In genomic region chr10:73614711-73615110, GRCh38 we compare ENCODE assay signal across 24 cellular contexts. TPM values are rescaled to one million over a fixed set of nuclear protein-coding genes. Genes with fewer than 3 reads are reported as not detected.
A peak's percentile ranks its signal among the peaks of the same experiment; 100 is the strongest.
DNase-seq lines count a peak whose midpoint lies in the region; ATAC-seq, FAIRE-seq and TF ChIP-seq lines count a peak whose summit lies in the region.
"Had no signal": no experiment of that assay in that cellular context is flagged by ENCODE, and none has a peak within 500 bp of the region (broad histone marks: within the 10 kb centered on the region; RNA-seq: fewer than 3 reads in every experiment).

No MANE protein-coding gene starts in this region.

- H3K36me3 ChIP-seq in HepG2 (replicated peaks in 1 of 2; ENCODE audit: control insufficient read depth in 1 of 2, insufficient read depth in 2 of 2, low read length in 2 of 2), result no peaks in the 10 kb centered on the region; a peak in 1 of 5 replicates
- H3K36me3 ChIP-seq in right lobe of liver, result no peaks in the 10 kb centered on the region
- no peaks in the 10 kb centered on the region for H3K36me3 ChIP-seq in IMR-90 (ENCODE audit: control insufficient read depth, insufficient read depth, low read length)
- H3K36me3 ChIP-seq in K562 (ENCODE audit: control insufficient read depth, insufficient read depth, low read length), result no peaks in the 10 kb centered on the region
- H3K36me3 ChIP-seq: BE2C, BLaER1 had no signal

- no peak overlapping the region for H2AK5ac ChIP-seq in IMR-90 (ENCODE audit: low read depth, low read length)

- H3K27ac ChIP-seq in HepG2 (ENCODE audit: extremely low read length, insufficient read depth, low read length) (no peak overlapping the region), right lobe of liver (no peak overlapping the region), IMR-90 (ENCODE audit: insufficient read depth, low read length) (no peak overlapping the region), K562 (ENCODE audit: extremely low read depth, low read depth, low read length) (no peak overlapping the region)
- H3K27ac ChIP-seq: 22Rv1, A549, BLaER1 had no signal

- no peak overlapping the region for H2BK20ac ChIP-seq in IMR-90 (ENCODE audit: low read depth, low read length)

- ATAC-seq in HepG2 (no peak), right lobe of liver (no peak), IMR-90 (ENCODE audit: low read depth) (no peak), K562 (no peak; the same call in 2 of the 3 replicates), HG02642 (IDR thresholded peaks at IDR 0.05; ENCODE audit: poor library complexity, unreplicated experiment) (no peak), HG03039 (IDR thresholded peaks at IDR 0.05; ENCODE audit: unreplicated experiment) (no peak)
- ATAC-seq: A549; CD8-positive, alpha-beta T cell had no signal

- no peak for FAIRE-seq in HepG2 (lab: Jason Lieb, UNC)
- no peak for FAIRE-seq in K562 (lab: Jason Lieb, UNC)
- FAIRE-seq: A549, D721Med, G401.6, GM12891, GM19239 had no signal

- dilution Hi-C loops in IMR-90 (cut with HindIII; ENCODE audit: low sequenced_read_pairs, unreplicated experiment), result no loop called here

- CTCF ChIA-PET in HepG2 (lab: Yijun Ruan, JAX; ENCODE audit: low intra/inter-chr PET ratio, low total read pairs) (no interaction called here), IMR-90 (lab: Yijun Ruan, JAX) (no interaction called here), K562 (lab: Yijun Ruan, JAX; ENCODE audit: low intra/inter-chr PET ratio) (no interaction called here)

- H3K9me3 ChIP-seq in HepG2 (ENCODE audit: low read length) (no peaks in the 10 kb centered on the region), right lobe of liver (no peaks in the 10 kb centered on the region), IMR-90 (ENCODE audit: control insufficient read depth, insufficient read depth, low read length) (no peaks in the 10 kb centered on the region), K562 (replicated peaks; ENCODE audit: control insufficient read depth, insufficient read depth, low read depth, low read length) (no peaks in the 10 kb centered on the region)
- H3K9me3 ChIP-seq: A549, BE2C, BLaER1, Caco-2 had no signal

- H2BK120ac ChIP-seq in IMR-90 (ENCODE audit: low read depth, low read length), result no peak overlapping the region

- no TSS peak for BruUV-seq in HepG2 (replicated peaks; lab: Mats Ljungman, UMichigan)
- no TSS peak for BruUV-seq in IMR-90 (replicated peaks; lab: Mats Ljungman, UMichigan)
- no TSS peak for BruUV-seq in K562 (replicated peaks; lab: Mats Ljungman, UMichigan)

- H3K4me3 Mint-ChIP-seq in CD14-positive monocyte, result no peak overlapping the region
- H3K4me3 Mint-ChIP-seq: CD4-positive, alpha-beta T cell; CD8-positive, alpha-beta T cell had no signal

- no peak overlapping the region for H4K5ac ChIP-seq in IMR-90 (ENCODE audit: low read depth, low read length)

- no peak overlapping the region for H2BK15ac ChIP-seq in IMR-90 (ENCODE audit: low read depth, low read length)

- H3K4me1 ChIP-seq in HepG2 (ENCODE audit: insufficient read depth, low read length) (no peaks in the 10 kb centered on the region), right lobe of liver (no peaks in the 10 kb centered on the region), IMR-90 (ENCODE audit: control insufficient read depth, insufficient read depth, low read length) (no peaks in the 10 kb centered on the region), K562 (replicated peaks in 1 of 2; ENCODE audit: control insufficient read depth in 2 of 2, insufficient read depth in 2 of 2, low read length in 2 of 2) (no peaks in the 10 kb centered on the region; a peak in 1 of 5 replicates)
- H3K4me1 ChIP-seq: A549, BE2C, Caco-2 had no signal

- H3K4me2 ChIP-seq in HepG2 (ENCODE audit: low read depth, low read length) (no peak overlapping the region), IMR-90 (ENCODE audit: low read depth, low read length) (no peak overlapping the region), K562 (ENCODE audit: insufficient read depth, low read length) (no peak overlapping the region)
- H3K4me2 ChIP-seq: A549, BLaER1 had no signal

- no peak overlapping the region for H3K4me3 ChIP-seq in HepG2 (replicated peaks in 1 of 3; ENCODE audit: insufficient read depth in 1 of 3, low read depth in 2 of 3, low read length in 3 of 3)
- H3K4me3 ChIP-seq in right lobe of liver, result no peak overlapping the region
- H3K4me3 ChIP-seq in IMR-90 (ENCODE audit: insufficient read depth, low read depth, low read length), result no peak overlapping the region
- no peak overlapping the region for H3K4me3 ChIP-seq in K562
- H3K4me3 ChIP-seq: A549, BLaER1 had no signal

- H3K79me2 ChIP-seq in HepG2 (ENCODE audit: insufficient read depth, low read length) (peaks cover 1% of the 10 kb centered on the region), K562 (ENCODE audit: control insufficient read depth, insufficient read depth, low read length) (no peaks in the 10 kb centered on the region)

- H3K23ac ChIP-seq in IMR-90 (ENCODE audit: low read depth, low read length), result no peak overlapping the region

- no peak overlapping the region for H2AK9ac ChIP-seq in IMR-90 (replicated peaks; ENCODE audit: low read depth, low read length, poor library complexity)

- H3K9me3 Mint-ChIP-seq in CD14-positive monocyte, result peaks cover 0 to 1% (median 0%) of the 10 kb centered on the region in 7 donors
- H3K9me3 Mint-ChIP-seq: CD4-positive, alpha-beta T cell; CD8-positive, alpha-beta T cell had no signal

- H3K36me3 Mint-ChIP-seq in CD14-positive monocyte, result no peaks in the 10 kb centered on the region
- H3K36me3 Mint-ChIP-seq: CD8-positive, alpha-beta T cell had no signal

- H3K27me3 ChIP-seq in HepG2 (ENCODE audit: control insufficient read depth in 1 of 2, insufficient read depth in 2 of 2, low read length in 2 of 2) (no peaks in the 10 kb centered on the region), right lobe of liver (no peaks in the 10 kb centered on the region), IMR-90 (ENCODE audit: control insufficient read depth, insufficient read depth, low read length) (no peaks in the 10 kb centered on the region), K562 (ENCODE audit: control insufficient read depth in 2 of 2, insufficient read depth in 2 of 2, low read length in 2 of 2) (no peaks in the 10 kb centered on the region)
- H3K27me3 ChIP-seq: BE2C, BLaER1 had no signal

- no peak for TF ChIP-seq POLR2A in HepG2 (IDR thresholded peaks at IDR 0.05; ENCODE audit: insufficient read depth in 1 of 2, low read depth in 2 of 2, low read length in 2 of 2)
- no peak for TF ChIP-seq POLR2A in right lobe of liver (IDR thresholded peaks at IDR 0.05)
- TF ChIP-seq POLR2A in IMR-90 (IDR thresholded peaks at IDR 0.05; ENCODE audit: low read depth, low read length), result no peak
- TF ChIP-seq POLR2A in K562 (conservative IDR thresholded peaks at IDR 0.05), result no peak

- H3K4ac ChIP-seq in IMR-90 (ENCODE audit: low read depth, low read length), result no peak overlapping the region

- no peak overlapping the region for H2BK5ac ChIP-seq in IMR-90 (ENCODE audit: low read depth, low read length, poor library complexity, severe bottlenecking)

- H3K14ac ChIP-seq in IMR-90 (replicated peaks; ENCODE audit: low read depth, low read length), result no peak overlapping the region

- peaks cover 0 to 6% of the 10 kb centered on the region in 2 experiments; a peak in 1 of 4 replicates for H3K79me1 ChIP-seq in IMR-90 (ENCODE audit: low read depth in 1 of 2, low read length in 2 of 2)

- TF ChIP-seq RAD21 in HepG2 (CRISPR knock-in tag; IDR thresholded peaks at IDR 0.05) (no peak), IMR-90 (IDR thresholded peaks at IDR 0.05; ENCODE audit: low read length) (no peak), K562 (CRISPR knock-in tag; conservative IDR thresholded peaks at IDR 0.05 in 1 of 2, IDR thresholded peaks at IDR 0.05 in 1 of 2) (no peak)

- WGBS in HepG2 (ENCODE audit: low lambda C conversion rate), result 93% methylated on average over 3 of the region's 3 CpGs
- 92% methylated on average over 3 of the region's 3 CpGs for WGBS in right lobe of liver (ENCODE audit: insufficient coverage, low coverage, low lambda C conversion rate, missing lambda C conversion rate)
- no CpG with 5 or more reads among the region's 3 CpGs for WGBS in IMR-90 (ENCODE audit: extremely low coverage in 2 of 2, insufficient read length in 1 of 2), 2 experiments
- 59% methylated on average over 3 of the region's 3 CpGs for WGBS in K562 (ENCODE audit: insufficient coverage, low coverage, missing lambda C conversion rate)

- DNase-seq in HepG2 (ENCODE audit: low spot score) (no peak), right lobe of liver (no peak), IMR-90 (no peak), K562 (ENCODE audit: extremely low read depth in 1 of 4, low spot score in 3 of 4) (no peak), CD14-positive monocyte (ENCODE audit: low spot score) (no peak)
- DNase-seq: AML-193; BE2C; C1 segment of cervical spinal cord; Caco-2; Calu3; CD4-positive, alpha-beta T cell; CD8-positive, alpha-beta T cell; DMS79 treated with DMSO at 0.1 percent for 48 hours; GF-D8 had no signal

- no peaks in the 10 kb centered on the region for H3K4me1 Mint-ChIP-seq in CD14-positive monocyte

- POLR2A ChIA-PET in HepG2 (lab: Yijun Ruan, JAX), result no interaction called here
- POLR2A ChIA-PET in IMR-90 (lab: Charles Lee; ENCODE audit: unreplicated experiment), result interaction anchor here (0.6 kb wide), 1 partner anchor 15 kb away, joined by 3 read pairs; no protein-coding TSS in a partner anchor
- POLR2A ChIA-PET in K562 (lab: Yijun Ruan, JAX), result interaction anchor here (1.3 kb wide), 1 partner anchor 11 kb away, joined by 3 read pairs; no protein-coding TSS in a partner anchor

- in situ Hi-C loops in HepG2 (cut with HindIII; ENCODE audit: extremely low pct_ligation_motif_present, low pct_unique_long_range_greater_than_20kb), result no loop called here
- in situ Hi-C loops in IMR-90 (cut with MboI; ENCODE audit: low sequenced_read_pairs), result no loop called here
- in situ Hi-C loops in K562 (cut with MboI), result no loop called here

- no peak overlapping the region for H3K18ac ChIP-seq in IMR-90 (ENCODE audit: low read depth, low read length)

- no peak for TF ChIP-seq EP300 in HepG2 (IDR thresholded peaks at IDR 0.05; ENCODE audit: low read depth in 2 of 2, low read length in 2 of 2)
- no peak for TF ChIP-seq EP300 in HepG2 (CRISPR knock-in tag; IDR thresholded peaks at IDR 0.05; ENCODE audit: borderline replicate concordance)
- no peak for TF ChIP-seq EP300 in K562 (IDR thresholded peaks at IDR 0.05; ENCODE audit: low read length)

- H3K27me3 Mint-ChIP-seq in CD14-positive monocyte (ENCODE audit: low read depth in 3 of 3), result peaks cover 0 to 3% (median 0%) of the 10 kb centered on the region in 3 donors
- H3K27me3 Mint-ChIP-seq: CD4-positive, alpha-beta T cell had no signal

- intact Hi-C loops in HepG2 (cut with micrococcal nuclease; ENCODE audit: unreplicated experiment) (no loop called here), right lobe of liver (cut with DNase I) (no loop called here), IMR-90 (cut with micrococcal nuclease) (loop anchor here (5.0 kb wide), 1 partner anchor 62 kb away; no protein-coding TSS in a partner anchor), K562 (cut with micrococcal nuclease) (no loop called here), CD14-positive monocyte (cut with micrococcal nuclease) (no loop called here)

- H3K56ac ChIP-seq in IMR-90 (ENCODE audit: extremely low read depth, insufficient read depth, low read length), result no peak overlapping the region

- peak overlapping the region in 1 of 7 donors; percentile 18 for H3K27ac Mint-ChIP-seq in CD14-positive monocyte
- H3K27ac Mint-ChIP-seq: CD4-positive, alpha-beta T cell; CD8-positive, alpha-beta T cell had no signal

- no peaks in the 10 kb centered on the region; the same call in 1 of the 2 replicates for H3K9me1 ChIP-seq in IMR-90 (ENCODE audit: insufficient read depth, low read length)
- H3K9me1 ChIP-seq in K562 (ENCODE audit: control insufficient read depth, insufficient read depth, low read length), result no peaks in the 10 kb centered on the region

- no peak overlapping the region for H2AFZ ChIP-seq in HepG2 (ENCODE audit: low read length)
- no peak overlapping the region for H2AFZ ChIP-seq in IMR-90 (replicated peaks; ENCODE audit: low read length, poor library complexity)
- no peak overlapping the region for H2AFZ ChIP-seq in K562 (ENCODE audit: low read depth, low read length)

- TF ChIP-seq CTCF in HepG2 (CRISPR knock-in tag; IDR thresholded peaks at IDR 0.05), result no peak
- no peak for TF ChIP-seq CTCF in right lobe of liver (IDR thresholded peaks at IDR 0.05)
- no peak for TF ChIP-seq CTCF in IMR-90 (conservative IDR thresholded peaks at IDR 0.05; ENCODE audit: low read depth, low read length)
- no peak for TF ChIP-seq CTCF in K562 (IDR thresholded peaks at IDR 0.05 in 2 of 3, conservative IDR thresholded peaks at IDR 0.05 in 1 of 3; ENCODE audit: insufficient read depth in 2 of 3, low read depth in 1 of 3, low read length in 3 of 3)
- TF ChIP-seq CTCF in CD14-positive monocyte (IDR thresholded peaks at IDR 0.05), result no peak

- H4K8ac ChIP-seq in IMR-90 (ENCODE audit: low read depth in 2 of 2, low read length in 2 of 2), result no peak overlapping the region

- H3K9ac ChIP-seq in HepG2 (ENCODE audit: insufficient read depth, low read depth, low read length) (no peak overlapping the region), IMR-90 (ENCODE audit: low read depth, low read length) (no peak overlapping the region), K562 (ENCODE audit: insufficient read depth in 1 of 2, low read depth in 2 of 2, low read length in 2 of 2) (no peak overlapping the region)
- H3K9ac ChIP-seq: BLaER1 had no signal

- H4K20me1 ChIP-seq in HepG2 (ENCODE audit: insufficient read depth, low read length), result no peaks in the 10 kb centered on the region
- H4K20me1 ChIP-seq in IMR-90 (ENCODE audit: insufficient read depth, low read length), result no peaks in the 10 kb centered on the region
- H4K20me1 ChIP-seq in K562 (replicated peaks; ENCODE audit: control insufficient read depth, insufficient read depth, low read length), result no peaks in the 10 kb centered on the region
- H4K20me1 ChIP-seq: BLaER1 had no signal

- no peak overlapping the region for H4K91ac ChIP-seq in IMR-90 (ENCODE audit: insufficient read depth, low read depth, low read length)

RNA-seq across cellular contexts. Expression of gene USP54, which starts 23.6 kb away (rescaled TPM):
- total RNA-seq in HepG2 (2016; rRNA removed; fragmentation: Illumina TruSeq; extraction: Trizol) (18.1 and 20.2 TPM in 2 replicates), right lobe of liver (1 to 10 TPM; 1.5 to 5.7 (median 3.6) TPM), IMR-90 (2012; rRNA removed) (7.9 and 8.9 TPM in 2 replicates), K562 (2014; rRNA removed) (13.0 and 13.2 TPM in 2 replicates), K562 (2014; rRNA removed; fragmentation: Illumina TruSeq; extraction: Trizol) (19.5 and 19.9 TPM in 2 replicates), K562 (2015; rRNA removed; fragmentation: Illumina TruSeq; extraction: Trizol) (15.6 and 16.9 TPM in 2 replicates), K562 (2021) (19.6 and 20.7 TPM in 2 replicates)
- total RNA-seq in HepG2 (2016; cell fraction: cytosol; rRNA removed; fragmentation: Illumina TruSeq; extraction: Trizol; ENCODE audit: low read depth), result 11.3 and 14.3 TPM in 2 replicates
- total RNA-seq in HepG2 (2016; cell fraction: insoluble cytoplasmic fraction; rRNA removed; fragmentation: Illumina TruSeq; extraction: Trizol), result 17.6 and 24.1 TPM in 2 replicates
- total RNA-seq in HepG2 (2016; cell fraction: membrane; rRNA removed; fragmentation: Illumina TruSeq; extraction: Trizol), result 13.5 and 16.9 TPM in 2 replicates
- total RNA-seq in HepG2 (2016; cell fraction: nucleus; rRNA removed; fragmentation: Illumina TruSeq; extraction: Trizol), result 21.2 and 23.4 TPM in 2 replicates
- polyA plus RNA-seq in HepG2 (2011; rRNA removed) (16.1 and 25.0 TPM in 2 replicates), IMR-90 (2012; rRNA removed) (4.0 and 4.5 TPM in 2 replicates), K562 (2011; rRNA removed) (36.2 and 40.1 TPM in 2 replicates), K562 (2014; fragmentation: Illumina TruSeq; extraction: Trizol) (16.3 and 21.7 TPM in 2 replicates), K562 (2014; fragmentation: Nextera tagmentation; extraction: Ambion mirVana) (1 to 10 TPM; 3.8 to 7.6 TPM), K562 (2014; rRNA removed) (11.9 and 14.6 TPM in 2 replicates), CD14-positive monocyte (under 1 TPM; 0.28 to 0.55 TPM)
- polyA plus RNA-seq in HepG2 (2011; cell fraction: cytosol; rRNA removed), result 10.3 and 14.4 TPM in 2 replicates
- 15.2 and 17.5 TPM in 2 replicates for polyA plus RNA-seq in HepG2 (2011; cell fraction: nucleus; rRNA removed)
- 9.0 and 10.2 TPM in 2 replicates for polyA plus RNA-seq in HepG2 (2012)
- polyA plus RNA-seq in HepG2 (2016; cell fraction: cytosol; fragmentation: Illumina TruSeq; extraction: Trizol; ENCODE audit: low read depth), result 0.40 and 0.62 TPM in 2 replicates
- polyA plus RNA-seq in HepG2 (2016; cell fraction: insoluble cytoplasmic fraction; fragmentation: Illumina TruSeq; extraction: Trizol; ENCODE audit: low read depth), result 8.0 and 9.7 TPM in 2 replicates
- 1.5 and 2.1 TPM in 2 replicates for polyA plus RNA-seq in HepG2 (2016; cell fraction: membrane; fragmentation: Illumina TruSeq; extraction: Trizol; ENCODE audit: low read depth)
- polyA plus RNA-seq in HepG2 (2016; cell fraction: nucleus; fragmentation: Illumina TruSeq; extraction: Trizol; ENCODE audit: insufficient read depth, low read depth), result 18.9 and 21.0 TPM in 2 replicates
- polyA minus RNA-seq in HepG2 (2011; rRNA and poly(A)+ RNA removed; ENCODE audit: low replicate concordance), result 35.8 and 39.2 TPM in 2 replicates
- 9.8 and 12.8 TPM in 2 replicates for polyA minus RNA-seq in HepG2 (2011; cell fraction: cytosol; rRNA and poly(A)+ RNA removed)
- polyA minus RNA-seq in HepG2 (2011; cell fraction: nucleus; rRNA and poly(A)+ RNA removed), result 24.6 and 31.2 TPM in 2 replicates
- polyA plus RNA-seq in IMR-90 (2012; cell fraction: cytosol; rRNA removed), result 1.1 and 1.8 TPM in 2 replicates
- 4.1 and 7.2 TPM in 2 replicates for polyA plus RNA-seq in IMR-90 (2012; cell fraction: nucleus; rRNA removed; ENCODE audit: low replicate concordance)
- 64.6 and 91.8 TPM in 2 replicates for total RNA-seq in K562 (2011; cell fraction: chromatin; rRNA removed; ENCODE audit: low replicate concordance)
- total RNA-seq in K562 (2011; cell fraction: nucleolus; rRNA removed), result 38.7 and 42.4 TPM in 2 replicates
- total RNA-seq in K562 (2011; cell fraction: nucleoplasm; rRNA removed), result 39.0 and 42.2 TPM in 2 replicates
- 15.1 and 27.8 TPM in 2 replicates for polyA plus RNA-seq in K562 (2011; cell fraction: cytosol; rRNA removed)
- polyA plus RNA-seq in K562 (2011; cell fraction: nucleus; rRNA removed), result 28.9 and 31.8 TPM in 2 replicates
- 16.7 and 30.3 TPM in 2 replicates for polyA plus RNA-seq in K562 (2012)
- 54.8 and 66.6 TPM in 2 replicates for polyA minus RNA-seq in K562 (2011; rRNA and poly(A)+ RNA removed)
- 12.9 and 15.2 TPM in 2 replicates for polyA minus RNA-seq in K562 (2011; cell fraction: cytosol; rRNA and poly(A)+ RNA removed)
- polyA minus RNA-seq in K562 (2011; cell fraction: nucleus; rRNA and poly(A)+ RNA removed), result 15.3 and 30.0 TPM in 2 replicates

RNA-seq across cellular contexts. Expression of gene MYOZ1, which starts 26.6 kb away (rescaled TPM):
- not detected in 2 replicates for total RNA-seq in HepG2 (2016; rRNA removed; fragmentation: Illumina TruSeq; extraction: Trizol)
- not detected in 2 replicates for total RNA-seq in HepG2 (2016; cell fraction: cytosol; rRNA removed; fragmentation: Illumina TruSeq; extraction: Trizol; ENCODE audit: low read depth)
- not detected in 2 replicates for total RNA-seq in HepG2 (2016; cell fraction: insoluble cytoplasmic fraction; rRNA removed; fragmentation: Illumina TruSeq; extraction: Trizol)
- total RNA-seq in HepG2 (2016; cell fraction: membrane; rRNA removed; fragmentation: Illumina TruSeq; extraction: Trizol), result not detected in 2 replicates
- total RNA-seq in HepG2 (2016; cell fraction: nucleus; rRNA removed; fragmentation: Illumina TruSeq; extraction: Trizol), result not detected in 2 replicates
- polyA plus RNA-seq in HepG2 (2011; rRNA removed), result not detected in 2 replicates
- not detected in 2 replicates for polyA plus RNA-seq in HepG2 (2011; cell fraction: cytosol; rRNA removed)
- polyA plus RNA-seq in HepG2 (2011; cell fraction: nucleus; rRNA removed), result not detected in 2 replicates
- not detected in 2 replicates for polyA plus RNA-seq in HepG2 (2012)
- polyA plus RNA-seq in HepG2 (2016; cell fraction: cytosol; fragmentation: Illumina TruSeq; extraction: Trizol; ENCODE audit: low read depth), result not detected in 2 replicates
- not detected in 2 replicates for polyA plus RNA-seq in HepG2 (2016; cell fraction: insoluble cytoplasmic fraction; fragmentation: Illumina TruSeq; extraction: Trizol; ENCODE audit: low read depth)
- polyA plus RNA-seq in HepG2 (2016; cell fraction: membrane; fragmentation: Illumina TruSeq; extraction: Trizol; ENCODE audit: low read depth), result not detected in 2 replicates
- not detected in 2 replicates for polyA plus RNA-seq in HepG2 (2016; cell fraction: nucleus; fragmentation: Illumina TruSeq; extraction: Trizol; ENCODE audit: insufficient read depth, low read depth)
- not detected in 2 replicates for polyA minus RNA-seq in HepG2 (2011; rRNA and poly(A)+ RNA removed; ENCODE audit: low replicate concordance)
- not detected in 2 replicates for polyA minus RNA-seq in HepG2 (2011; cell fraction: cytosol; rRNA and poly(A)+ RNA removed)
- not detected in 2 replicates for polyA minus RNA-seq in HepG2 (2011; cell fraction: nucleus; rRNA and poly(A)+ RNA removed)
- 1 to 10 TPM in 1 of 6 experiments, under 1 TPM in 1, not detected in 4; 0.74 to 1.1 TPM for total RNA-seq in right lobe of liver
- under 0.01 and 0.18 TPM in 2 replicates for total RNA-seq in IMR-90 (2012; rRNA removed)
- 0.27 and 0.29 TPM in 2 replicates for polyA plus RNA-seq in IMR-90 (2012; rRNA removed)
- 0.15 and 0.24 TPM in 2 replicates for polyA plus RNA-seq in IMR-90 (2012; cell fraction: cytosol; rRNA removed)
- 0.04 and 0.10 TPM in 2 replicates for polyA plus RNA-seq in IMR-90 (2012; cell fraction: nucleus; rRNA removed; ENCODE audit: low replicate concordance)
- total RNA-seq in K562 (2011; cell fraction: chromatin; rRNA removed; ENCODE audit: low replicate concordance), result not detected in 2 replicates
- not detected in 2 replicates for total RNA-seq in K562 (2011; cell fraction: nucleolus; rRNA removed)
- total RNA-seq in K562 (2011; cell fraction: nucleoplasm; rRNA removed), result not detected in 2 replicates
- total RNA-seq in K562 (2014; rRNA removed), result not detected in 2 replicates
- not detected in 2 replicates for total RNA-seq in K562 (2014; rRNA removed; fragmentation: Illumina TruSeq; extraction: Trizol)
- 0.18 and 0.23 TPM in 2 replicates for total RNA-seq in K562 (2015; rRNA removed; fragmentation: Illumina TruSeq; extraction: Trizol)
- total RNA-seq in K562 (2021), result not detected in 2 replicates
- 0.06 and 0.09 TPM in 2 replicates for polyA plus RNA-seq in K562 (2011; rRNA removed)
- 0.13 TPM in 1 of 2 replicates, not detected in the other for polyA plus RNA-seq in K562 (2011; cell fraction: cytosol; rRNA removed)
- not detected in 2 replicates for polyA plus RNA-seq in K562 (2011; cell fraction: nucleus; rRNA removed)
- 0.07 and 0.19 TPM in 2 replicates for polyA plus RNA-seq in K562 (2012)
- polyA plus RNA-seq in K562 (2014; fragmentation: Illumina TruSeq; extraction: Trizol), result 0.10 TPM in 1 of 2 replicates, not detected in the other
- polyA plus RNA-seq in K562 (2014; fragmentation: Nextera tagmentation; extraction: Ambion mirVana), result under 1 TPM in 1 of 2 experiments, not detected in 1; 0.03 TPM
- polyA plus RNA-seq in K562 (2014; rRNA removed), result 0.09 and 0.11 TPM in 2 replicates
- not detected in 2 replicates for polyA minus RNA-seq in K562 (2011; rRNA and poly(A)+ RNA removed)
- polyA minus RNA-seq in K562 (2011; cell fraction: cytosol; rRNA and poly(A)+ RNA removed), result not detected in 2 replicates
- not detected in 2 replicates for polyA minus RNA-seq in K562 (2011; cell fraction: nucleus; rRNA and poly(A)+ RNA removed)
- polyA plus RNA-seq in CD14-positive monocyte, result not detected
- total RNA-seq: A172; Calu3; CD4-positive, alpha-beta T cell; CD8-positive, alpha-beta T cell had no signal

RNA-seq across cellular contexts. Expression of gene SYNPO2L, which starts 41.1 kb away (rescaled TPM):
- total RNA-seq in HepG2 (2016; rRNA removed; fragmentation: Illumina TruSeq; extraction: Trizol) (not detected in 2 replicates), right lobe of liver (under 1 TPM in 4 of 6 experiments, not detected in 2; 0.06 to 0.35 (median 0.20) TPM), IMR-90 (2012; rRNA removed) (under 0.01 and 0.18 TPM in 2 replicates), K562 (2014; rRNA removed) (0.04 TPM in 1 of 2 replicates, not detected in the other), K562 (2014; rRNA removed; fragmentation: Illumina TruSeq; extraction: Trizol) (not detected in 2 replicates), K562 (2015; rRNA removed; fragmentation: Illumina TruSeq; extraction: Trizol) (not detected in 2 replicates), K562 (2021) (0.07 TPM in 1 of 2 replicates, not detected in the other)
- not detected in 2 replicates for total RNA-seq in HepG2 (2016; cell fraction: cytosol; rRNA removed; fragmentation: Illumina TruSeq; extraction: Trizol; ENCODE audit: low read depth)
- total RNA-seq in HepG2 (2016; cell fraction: insoluble cytoplasmic fraction; rRNA removed; fragmentation: Illumina TruSeq; extraction: Trizol), result not detected in 2 replicates
- not detected in 2 replicates for total RNA-seq in HepG2 (2016; cell fraction: membrane; rRNA removed; fragmentation: Illumina TruSeq; extraction: Trizol)
- not detected in 2 replicates for total RNA-seq in HepG2 (2016; cell fraction: nucleus; rRNA removed; fragmentation: Illumina TruSeq; extraction: Trizol)
- polyA plus RNA-seq in HepG2 (2011; rRNA removed) (not detected in 2 replicates), IMR-90 (2012; rRNA removed) (0.62 and 0.75 TPM in 2 replicates), K562 (2011; rRNA removed) (0.03 TPM in 1 of 2 replicates, not detected in the other), K562 (2014; fragmentation: Illumina TruSeq; extraction: Trizol) (0.03 and 0.07 TPM in 2 replicates), K562 (2014; fragmentation: Nextera tagmentation; extraction: Ambion mirVana) (not detected), K562 (2014; rRNA removed) (not detected in 2 replicates), CD14-positive monocyte (not detected)
- polyA plus RNA-seq in HepG2 (2011; cell fraction: cytosol; rRNA removed), result not detected in 2 replicates
- polyA plus RNA-seq in HepG2 (2011; cell fraction: nucleus; rRNA removed), result 0.05 TPM in 1 of 2 replicates, not detected in the other
- not detected in 2 replicates for polyA plus RNA-seq in HepG2 (2012)
- not detected in 2 replicates for polyA plus RNA-seq in HepG2 (2016; cell fraction: cytosol; fragmentation: Illumina TruSeq; extraction: Trizol; ENCODE audit: low read depth)
- polyA plus RNA-seq in HepG2 (2016; cell fraction: insoluble cytoplasmic fraction; fragmentation: Illumina TruSeq; extraction: Trizol; ENCODE audit: low read depth), result not detected in 2 replicates
- not detected in 2 replicates for polyA plus RNA-seq in HepG2 (2016; cell fraction: membrane; fragmentation: Illumina TruSeq; extraction: Trizol; ENCODE audit: low read depth)
- 0.11 TPM in 1 of 2 replicates, not detected in the other for polyA plus RNA-seq in HepG2 (2016; cell fraction: nucleus; fragmentation: Illumina TruSeq; extraction: Trizol; ENCODE audit: insufficient read depth, low read depth)
- not detected in 2 replicates for polyA minus RNA-seq in HepG2 (2011; rRNA and poly(A)+ RNA removed; ENCODE audit: low replicate concordance)
- not detected in 2 replicates for polyA minus RNA-seq in HepG2 (2011; cell fraction: cytosol; rRNA and poly(A)+ RNA removed)
- polyA minus RNA-seq in HepG2 (2011; cell fraction: nucleus; rRNA and poly(A)+ RNA removed), result not detected in 2 replicates
- polyA plus RNA-seq in IMR-90 (2012; cell fraction: cytosol; rRNA removed), result 0.41 and 0.60 TPM in 2 replicates
- polyA plus RNA-seq in IMR-90 (2012; cell fraction: nucleus; rRNA removed; ENCODE audit: low replicate concordance), result 0.53 and 0.86 TPM in 2 replicates
- total RNA-seq in K562 (2011; cell fraction: chromatin; rRNA removed; ENCODE audit: low replicate concordance), result 0.09 TPM in 2 replicates
- total RNA-seq in K562 (2011; cell fraction: nucleolus; rRNA removed), result 0.17 TPM in 1 of 2 replicates, not detected in the other
- total RNA-seq in K562 (2011; cell fraction: nucleoplasm; rRNA removed), result 0.15 TPM in 1 of 2 replicates, not detected in the other
- not detected in 2 replicates for polyA plus RNA-seq in K562 (2011; cell fraction: cytosol; rRNA removed)
- polyA plus RNA-seq in K562 (2011; cell fraction: nucleus; rRNA removed), result not detected in 2 replicates
- polyA plus RNA-seq in K562 (2012), result 0.04 and 0.08 TPM in 2 replicates
- polyA minus RNA-seq in K562 (2011; rRNA and poly(A)+ RNA removed), result not detected in 2 replicates
- not detected in 2 replicates for polyA minus RNA-seq in K562 (2011; cell fraction: cytosol; rRNA and poly(A)+ RNA removed)
- not detected in 2 replicates for polyA minus RNA-seq in K562 (2011; cell fraction: nucleus; rRNA and poly(A)+ RNA removed)
- total RNA-seq: A172; Calu3; CD4-positive, alpha-beta T cell; CD8-positive, alpha-beta T cell had no signal
- polyA plus RNA-seq: A549 had no signal

Comparison
In these comparisons a context has a peak if more than half of its experiments do, and no peak if none do; other contexts are left out.
1. Of the 241 proteins assayed by ChIP-seq in both HepG2 and K562: peak only in HepG2: CEBPB; only in K562: CEBPG; in both: none; in neither: 238; mixed calls (peak in some experiments, not most) for 1.